ENCODE assay signal across 1 cellular context in the genomic region with DNA sequence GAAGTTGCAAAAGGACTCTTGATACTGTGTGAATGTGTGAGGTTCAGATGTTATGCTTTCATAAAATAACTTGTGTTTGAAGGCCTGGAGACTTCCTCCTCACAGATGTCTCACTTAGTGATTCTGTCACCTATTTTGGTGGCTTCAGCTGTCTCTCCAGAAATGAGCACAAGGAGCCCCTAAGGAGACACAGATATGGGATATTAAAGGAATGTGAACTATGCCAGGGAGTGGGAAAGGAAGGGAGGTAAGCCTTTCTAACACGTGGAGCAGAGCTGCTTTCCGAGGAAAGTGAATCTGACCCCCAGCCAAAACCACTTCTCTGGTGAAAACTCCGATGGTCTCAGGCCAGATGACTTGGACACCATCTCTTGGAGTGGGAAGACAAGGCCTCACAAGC.
TF ChIP-seq lines count a peak whose summit lies in the region.

No MANE protein-coding gene starts in this region.

TF ChIP-seq in K562, 482 proteins besides CTCF, POLR2A, EP300 and RAD21 (continued from another document):
- TF ChIP-seq, protein P1, sequence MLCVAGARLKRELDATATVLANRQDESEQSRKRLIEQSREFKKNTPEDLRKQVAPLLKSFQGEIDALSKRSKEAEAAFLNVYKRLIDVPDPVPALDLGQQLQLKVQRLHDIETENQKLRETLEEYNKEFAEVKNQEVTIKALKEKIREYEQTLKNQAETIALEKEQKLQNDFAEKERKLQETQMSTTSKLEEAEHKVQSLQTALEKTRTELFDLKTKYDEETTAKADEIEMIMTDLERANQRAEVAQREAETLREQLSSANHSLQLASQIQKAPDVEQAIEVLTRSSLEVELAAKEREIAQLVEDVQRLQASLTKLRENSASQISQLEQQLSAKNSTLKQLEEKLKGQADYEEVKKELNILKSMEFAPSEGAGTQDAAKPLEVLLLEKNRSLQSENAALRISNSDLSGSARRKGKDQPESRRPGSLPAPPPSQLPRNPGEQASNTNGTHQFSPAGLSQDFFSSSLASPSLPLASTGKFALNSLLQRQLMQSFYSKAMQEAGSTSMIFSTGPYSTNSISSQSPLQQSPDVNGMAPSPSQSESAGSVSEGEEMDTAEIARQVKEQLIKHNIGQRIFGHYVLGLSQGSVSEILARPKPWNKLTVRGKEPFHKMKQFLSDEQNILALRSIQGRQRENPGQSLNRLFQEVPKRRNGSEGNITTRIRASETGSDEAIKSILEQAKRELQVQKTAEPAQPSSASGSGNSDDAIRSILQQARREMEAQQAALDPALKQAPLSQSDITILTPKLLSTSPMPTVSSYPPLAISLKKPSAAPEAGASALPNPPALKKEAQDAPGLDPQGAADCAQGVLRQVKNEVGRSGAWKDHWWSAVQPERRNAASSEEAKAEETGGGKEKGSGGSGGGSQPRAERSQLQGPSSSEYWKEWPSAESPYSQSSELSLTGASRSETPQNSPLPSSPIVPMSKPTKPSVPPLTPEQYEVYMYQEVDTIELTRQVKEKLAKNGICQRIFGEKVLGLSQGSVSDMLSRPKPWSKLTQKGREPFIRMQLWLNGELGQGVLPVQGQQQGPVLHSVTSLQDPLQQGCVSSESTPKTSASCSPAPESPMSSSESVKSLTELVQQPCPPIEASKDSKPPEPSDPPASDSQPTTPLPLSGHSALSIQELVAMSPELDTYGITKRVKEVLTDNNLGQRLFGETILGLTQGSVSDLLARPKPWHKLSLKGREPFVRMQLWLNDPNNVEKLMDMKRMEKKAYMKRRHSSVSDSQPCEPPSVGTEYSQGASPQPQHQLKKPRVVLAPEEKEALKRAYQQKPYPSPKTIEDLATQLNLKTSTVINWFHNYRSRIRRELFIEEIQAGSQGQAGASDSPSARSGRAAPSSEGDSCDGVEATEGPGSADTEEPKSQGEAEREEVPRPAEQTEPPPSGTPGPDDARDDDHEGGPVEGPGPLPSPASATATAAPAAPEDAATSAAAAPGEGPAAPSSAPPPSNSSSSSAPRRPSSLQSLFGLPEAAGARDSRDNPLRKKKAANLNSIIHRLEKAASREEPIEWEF (CRISPR knock-in tag; IDR thresholded peaks at IDR 0.05): no peak
